Comparison of ENCODE assay signal across 1 cellular context in the genomic region with DNA sequence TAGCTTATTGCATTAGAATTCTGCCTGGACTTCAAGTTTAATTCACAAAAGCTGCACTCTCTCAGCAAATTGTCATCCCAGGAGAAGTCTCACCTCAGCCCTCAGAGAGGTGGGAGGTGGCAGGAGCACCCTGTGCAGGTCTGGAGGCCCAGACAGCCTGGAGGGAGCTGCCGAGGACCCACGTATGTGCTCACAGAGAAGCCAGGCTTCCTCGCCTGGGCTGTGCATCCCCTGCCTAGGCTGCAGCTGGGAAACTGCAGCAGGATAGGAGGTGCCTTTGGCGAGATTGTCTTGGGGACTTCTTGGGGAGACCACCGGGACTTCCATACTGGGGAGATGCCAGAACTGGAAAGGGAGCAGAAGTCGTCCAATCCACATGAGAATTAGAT.
A peak's percentile ranks its signal among the peaks of the same experiment; 100 is the strongest.
TF ChIP-seq lines count a peak whose summit lies in the region.

No MANE protein-coding gene starts in this region.

TF ChIP-seq in HepG2, 621 proteins besides CTCF, POLR2A, EP300 and RAD21:
- TF ChIP-seq, protein P1, sequence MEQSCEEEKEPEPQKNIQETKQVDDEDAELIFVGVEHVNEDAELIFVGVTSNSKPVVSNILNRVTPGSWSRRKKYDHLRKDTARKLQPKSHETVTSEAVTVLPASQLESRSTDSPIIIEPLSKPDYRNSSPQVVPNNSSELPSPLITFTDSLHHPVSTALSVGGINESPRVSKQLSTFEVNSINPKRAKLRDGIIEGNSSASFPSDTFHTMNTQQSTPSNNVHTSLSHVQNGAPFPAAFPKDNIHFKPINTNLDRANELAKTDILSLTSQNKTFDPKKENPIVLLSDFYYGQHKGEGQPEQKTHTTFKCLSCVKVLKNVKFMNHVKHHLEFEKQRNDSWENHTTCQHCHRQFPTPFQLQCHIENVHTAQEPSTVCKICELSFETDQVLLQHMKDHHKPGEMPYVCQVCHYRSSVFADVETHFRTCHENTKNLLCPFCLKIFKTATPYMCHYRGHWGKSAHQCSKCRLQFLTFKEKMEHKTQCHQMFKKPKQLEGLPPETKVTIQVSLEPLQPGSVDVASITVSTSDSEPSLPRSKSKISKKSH (CRISPR knock-in tag; IDR thresholded peaks at IDR 0.05; ENCODE audit: borderline replicate concordance): peak; percentile 31; the same call in 1 of the 2 replicates
- TF ChIP-seq IRX3 (CRISPR knock-in tag; IDR thresholded peaks at IDR 0.05; ENCODE audit: borderline replicate concordance, low read depth): no peak
- TF ChIP-seq CHCHD3 (CRISPR knock-in tag; IDR thresholded peaks at IDR 0.05): no peak
- no peak for TF ChIP-seq ZFP37 (CRISPR knock-in tag; IDR thresholded peaks at IDR 0.05; ENCODE audit: borderline replicate concordance)
- TF ChIP-seq, protein P2, sequence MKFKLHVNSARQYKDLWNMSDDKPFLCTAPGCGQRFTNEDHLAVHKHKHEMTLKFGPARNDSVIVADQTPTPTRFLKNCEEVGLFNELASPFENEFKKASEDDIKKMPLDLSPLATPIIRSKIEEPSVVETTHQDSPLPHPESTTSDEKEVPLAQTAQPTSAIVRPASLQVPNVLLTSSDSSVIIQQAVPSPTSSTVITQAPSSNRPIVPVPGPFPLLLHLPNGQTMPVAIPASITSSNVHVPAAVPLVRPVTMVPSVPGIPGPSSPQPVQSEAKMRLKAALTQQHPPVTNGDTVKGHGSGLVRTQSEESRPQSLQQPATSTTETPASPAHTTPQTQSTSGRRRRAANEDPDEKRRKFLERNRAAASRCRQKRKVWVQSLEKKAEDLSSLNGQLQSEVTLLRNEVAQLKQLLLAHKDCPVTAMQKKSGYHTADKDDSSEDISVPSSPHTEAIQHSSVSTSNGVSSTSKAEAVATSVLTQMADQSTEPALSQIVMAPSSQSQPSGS (CRISPR knock-in tag; IDR thresholded peaks at IDR 0.05): no peak
- TF ChIP-seq ZNF451 (CRISPR knock-in tag; IDR thresholded peaks at IDR 0.05): 0 out of 2 replicates have a peak, but pooled peaks have one; percentile 52
- TF ChIP-seq HIVEP1 (CRISPR knock-in tag; IDR thresholded peaks at IDR 0.05): 0 out of 2 replicates have a peak, but pooled peaks have one; percentile 0
- TF ChIP-seq, protein P3, sequence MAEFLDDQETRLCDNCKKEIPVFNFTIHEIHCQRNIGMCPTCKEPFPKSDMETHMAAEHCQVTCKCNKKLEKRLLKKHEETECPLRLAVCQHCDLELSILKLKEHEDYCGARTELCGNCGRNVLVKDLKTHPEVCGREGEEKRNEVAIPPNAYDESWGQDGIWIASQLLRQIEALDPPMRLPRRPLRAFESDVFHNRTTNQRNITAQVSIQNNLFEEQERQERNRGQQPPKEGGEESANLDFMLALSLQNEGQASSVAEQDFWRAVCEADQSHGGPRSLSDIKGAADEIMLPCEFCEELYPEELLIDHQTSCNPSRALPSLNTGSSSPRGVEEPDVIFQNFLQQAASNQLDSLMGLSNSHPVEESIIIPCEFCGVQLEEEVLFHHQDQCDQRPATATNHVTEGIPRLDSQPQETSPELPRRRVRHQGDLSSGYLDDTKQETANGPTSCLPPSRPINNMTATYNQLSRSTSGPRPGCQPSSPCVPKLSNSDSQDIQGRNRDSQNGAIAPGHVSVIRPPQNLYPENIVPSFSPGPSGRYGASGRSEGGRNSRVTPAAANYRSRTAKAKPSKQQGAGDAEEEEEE (CRISPR knock-in tag; IDR thresholded peaks at IDR 0.05; ENCODE audit: borderline replicate concordance): no peak
- TF ChIP-seq ARNTL (CRISPR knock-in tag; IDR thresholded peaks at IDR 0.05): 0 out of 2 replicates have a peak, but pooled peaks have one; percentile 12
- TF ChIP-seq, protein P4, sequence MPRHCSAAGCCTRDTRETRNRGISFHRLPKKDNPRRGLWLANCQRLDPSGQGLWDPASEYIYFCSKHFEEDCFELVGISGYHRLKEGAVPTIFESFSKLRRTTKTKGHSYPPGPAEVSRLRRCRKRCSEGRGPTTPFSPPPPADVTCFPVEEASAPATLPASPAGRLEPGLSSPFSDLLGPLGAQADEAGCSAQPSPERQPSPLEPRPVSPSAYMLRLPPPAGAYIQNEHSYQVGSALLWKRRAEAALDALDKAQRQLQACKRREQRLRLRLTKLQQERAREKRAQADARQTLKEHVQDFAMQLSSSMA (CRISPR knock-in tag; IDR thresholded peaks at IDR 0.05): no peak
- TF ChIP-seq, protein P5, sequence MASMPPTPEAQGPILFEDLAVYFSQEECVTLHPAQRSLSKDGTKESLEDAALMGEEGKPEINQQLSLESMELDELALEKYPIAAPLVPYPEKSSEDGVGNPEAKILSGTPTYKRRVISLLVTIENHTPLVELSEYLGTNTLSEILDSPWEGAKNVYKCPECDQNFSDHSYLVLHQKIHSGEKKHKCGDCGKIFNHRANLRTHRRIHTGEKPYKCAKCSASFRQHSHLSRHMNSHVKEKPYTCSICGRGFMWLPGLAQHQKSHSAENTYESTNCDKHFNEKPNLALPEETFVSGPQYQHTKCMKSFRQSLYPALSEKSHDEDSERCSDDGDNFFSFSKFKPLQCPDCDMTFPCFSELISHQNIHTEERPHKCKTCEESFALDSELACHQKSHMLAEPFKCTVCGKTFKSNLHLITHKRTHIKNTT (CRISPR knock-in tag; IDR thresholded peaks at IDR 0.05): no peak
- TF ChIP-seq REXO4 (CRISPR knock-in tag; IDR thresholded peaks at IDR 0.05; ENCODE audit: borderline replicate concordance): 0 out of 2 replicates have a peak, but pooled peaks have one; percentile 7
- no peak for TF ChIP-seq JDP2 (CRISPR knock-in tag; IDR thresholded peaks at IDR 0.05; ENCODE audit: borderline replicate concordance)
- TF ChIP-seq ZNF83 (CRISPR knock-in tag; IDR thresholded peaks at IDR 0.05; ENCODE audit: borderline replicate concordance): no peak
- TF ChIP-seq TEAD2 (CRISPR knock-in tag; IDR thresholded peaks at IDR 0.05): peak; percentile 25; the same call in 1 of the 2 replicates
- TF ChIP-seq, protein P6, sequence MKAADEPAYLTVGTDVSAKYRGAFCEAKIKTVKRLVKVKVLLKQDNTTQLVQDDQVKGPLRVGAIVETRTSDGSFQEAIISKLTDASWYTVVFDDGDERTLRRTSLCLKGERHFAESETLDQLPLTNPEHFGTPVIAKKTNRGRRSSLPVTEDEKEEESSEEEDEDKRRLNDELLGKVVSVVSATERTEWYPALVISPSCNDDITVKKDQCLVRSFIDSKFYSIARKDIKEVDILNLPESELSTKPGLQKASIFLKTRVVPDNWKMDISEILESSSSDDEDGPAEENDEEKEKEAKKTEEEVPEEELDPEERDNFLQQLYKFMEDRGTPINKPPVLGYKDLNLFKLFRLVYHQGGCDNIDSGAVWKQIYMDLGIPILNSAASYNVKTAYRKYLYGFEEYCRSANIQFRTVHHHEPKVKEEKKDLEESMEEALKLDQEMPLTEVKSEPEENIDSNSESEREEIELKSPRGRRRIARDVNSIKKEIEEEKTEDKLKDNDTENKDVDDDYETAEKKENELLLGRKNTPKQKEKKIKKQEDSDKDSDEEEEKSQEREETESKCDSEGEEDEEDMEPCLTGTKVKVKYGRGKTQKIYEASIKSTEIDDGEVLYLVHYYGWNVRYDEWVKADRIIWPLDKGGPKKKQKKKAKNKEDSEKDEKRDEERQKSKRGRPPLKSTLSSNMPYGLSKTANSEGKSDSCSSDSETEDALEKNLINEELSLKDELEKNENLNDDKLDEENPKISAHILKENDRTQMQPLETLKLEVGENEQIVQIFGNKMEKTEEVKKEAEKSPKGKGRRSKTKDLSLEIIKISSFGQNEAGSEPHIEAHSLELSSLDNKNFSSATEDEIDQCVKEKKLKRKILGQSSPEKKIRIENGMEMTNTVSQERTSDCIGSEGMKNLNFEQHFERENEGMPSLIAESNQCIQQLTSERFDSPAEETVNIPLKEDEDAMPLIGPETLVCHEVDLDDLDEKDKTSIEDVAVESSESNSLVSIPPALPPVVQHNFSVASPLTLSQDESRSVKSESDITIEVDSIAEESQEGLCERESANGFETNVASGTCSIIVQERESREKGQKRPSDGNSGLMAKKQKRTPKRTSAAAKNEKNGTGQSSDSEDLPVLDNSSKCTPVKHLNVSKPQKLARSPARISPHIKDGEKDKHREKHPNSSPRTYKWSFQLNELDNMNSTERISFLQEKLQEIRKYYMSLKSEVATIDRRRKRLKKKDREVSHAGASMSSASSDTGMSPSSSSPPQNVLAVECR (CRISPR knock-in tag; IDR thresholded peaks at IDR 0.05; ENCODE audit: borderline replicate concordance): 0 out of 2 replicates have a peak, but pooled peaks have one; percentile 1
- TF ChIP-seq, protein P7, sequence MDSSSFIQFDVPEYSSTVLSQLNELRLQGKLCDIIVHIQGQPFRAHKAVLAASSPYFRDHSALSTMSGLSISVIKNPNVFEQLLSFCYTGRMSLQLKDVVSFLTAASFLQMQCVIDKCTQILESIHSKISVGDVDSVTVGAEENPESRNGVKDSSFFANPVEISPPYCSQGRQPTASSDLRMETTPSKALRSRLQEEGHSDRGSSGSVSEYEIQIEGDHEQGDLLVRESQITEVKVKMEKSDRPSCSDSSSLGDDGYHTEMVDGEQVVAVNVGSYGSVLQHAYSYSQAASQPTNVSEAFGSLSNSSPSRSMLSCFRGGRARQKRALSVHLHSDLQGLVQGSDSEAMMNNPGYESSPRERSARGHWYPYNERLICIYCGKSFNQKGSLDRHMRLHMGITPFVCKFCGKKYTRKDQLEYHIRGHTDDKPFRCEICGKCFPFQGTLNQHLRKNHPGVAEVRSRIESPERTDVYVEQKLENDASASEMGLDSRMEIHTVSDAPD (CRISPR knock-in tag; IDR thresholded peaks at IDR 0.05): no peak
